ENCODE assay signal across 11 cellular contexts in genomic region chr14:24145219-24145618, GRCh38. TPM values are rescaled to one million over a fixed set of nuclear protein-coding genes. Genes with fewer than 3 reads are reported as not detected.
DNase-seq lines count a peak whose midpoint lies in the region; ATAC-seq and TF ChIP-seq lines count a peak whose summit lies in the region.
"Had no signal": no experiment of that assay in that cellular context is flagged by ENCODE, and none has a peak within 500 bp of the region (broad histone marks: within the 10 kb centered on the region; RNA-seq: fewer than 3 reads in every experiment).

No MANE protein-coding gene starts in this region.

- POLR2A ChIA-PET in activated B cell treated with CpG ODN at 0.5 μM for 24 hours (lab: Charles Lee), result interaction anchor here (0.9 to 4.6 kb wide), 13 partner anchors 8 to 285 kb away, joined by 3 to 94 read pairs (median 21); partner anchors contain the start of genes CBLN3, CHMP4A, DCAF11 and IRF9

- no peak overlapping the region for H3K9ac ChIP-seq in iPS-15b (ENCODE audit: low read depth, low read length)

- no peaks in the 10 kb centered on the region for H3K27me3 Mint-ChIP-seq in T-helper 1 cell treated with Interleukin-12 subunit alpha and Interleukin-12 subunit beta and Interleukin-4 antibody, amounts not matched to agents 30 μg/mL and 1 μg/mL, for 36 hours (ENCODE audit: low read depth)
- H3K27me3 Mint-ChIP-seq in activated B cell treated with CpG ODN at 0.5 μM for 24 hours, result no peaks in the 10 kb centered on the region
- H3K27me3 Mint-ChIP-seq in stimulated activated naive B cell treated with anti-CD40 and anti-IgM and Interleukin-4, amounts not matched to agents 10 μg/mL and 1 μg/mL and 100 μg/mL, for 72 hours, result no peaks in the 10 kb centered on the region

- intact Hi-C loops in activated B cell treated with CpG ODN at 0.5 μM for 24 hours (cut with micrococcal nuclease), result no loop called here

- H3K9me3 ChIP-seq in iPS-15b (ENCODE audit: control insufficient read depth, insufficient read depth, low read length), result no peaks in the 10 kb centered on the region
- H3K9me3 ChIP-seq: mucosa of descending colon had no signal

- H3K4me1 Mint-ChIP-seq in T-helper 1 cell treated with Interleukin-12 subunit alpha and Interleukin-12 subunit beta and Interleukin-4 antibody, amounts not matched to agents 30 μg/mL and 1 μg/mL, for 36 hours (ENCODE audit: low read depth), result peaks cover 49% of the 10 kb centered on the region
- H3K4me1 Mint-ChIP-seq in activated B cell treated with CpG ODN at 0.5 μM for 24 hours, result peaks cover 67% of the 10 kb centered on the region
- H3K4me1 Mint-ChIP-seq in stimulated activated naive B cell treated with anti-CD40 and anti-IgM and Interleukin-4, amounts not matched to agents 10 μg/mL and 1 μg/mL and 100 μg/mL, for 72 hours, result peaks cover 44 to 75% of the 10 kb centered on the region in 2 donors

- no peaks in the 10 kb centered on the region for H3K9me3 Mint-ChIP-seq in T-helper 1 cell treated with Interleukin-12 subunit alpha and Interleukin-12 subunit beta and Interleukin-4 antibody, amounts not matched to agents 30 μg/mL and 1 μg/mL, for 36 hours
- no peaks in the 10 kb centered on the region for H3K9me3 Mint-ChIP-seq in activated B cell treated with CpG ODN at 0.5 μM for 24 hours
- no peaks in the 10 kb centered on the region for H3K9me3 Mint-ChIP-seq in stimulated activated naive B cell treated with anti-CD40 and anti-IgM and Interleukin-4, amounts not matched to agents 10 μg/mL and 1 μg/mL and 100 μg/mL, for 72 hours

- CTCF ChIA-PET in activated B cell treated with CpG ODN at 0.5 μM for 24 hours (lab: Charles Lee), result interaction anchor here (0.8 to 4.2 kb wide), 4 partner anchors 9 to 163 kb away, joined by 3 to 45 read pairs (median 20); partner anchors contain the start of genes IRF9 and PSME1

- H3K27ac Mint-ChIP-seq in T-helper 1 cell treated with Interleukin-12 subunit alpha and Interleukin-12 subunit beta and Interleukin-4 antibody, amounts not matched to agents 30 μg/mL and 1 μg/mL, for 36 hours, result peak overlapping the region; percentile 99
- H3K27ac Mint-ChIP-seq in activated B cell treated with CpG ODN at 0.5 μM for 24 hours, result peak overlapping the region; percentile 94
- H3K27ac Mint-ChIP-seq in stimulated activated naive B cell treated with anti-CD40 and anti-IgM and Interleukin-4, amounts not matched to agents 10 μg/mL and 1 μg/mL and 100 μg/mL, for 72 hours, result peak overlapping the region; percentile 97

- ATAC-seq in activated B cell treated with CpG ODN at 0.5 μM for 24 hours (ENCODE audit: low read depth), result no peak
- no peak for ATAC-seq in stimulated activated naive B cell treated with anti-CD40 and anti-IgM and Interleukin-4, amounts not matched to agents 10 μg/mL and 1 μg/mL and 100 μg/mL, for 72 hours (replicated peaks)
- no peak for ATAC-seq in GM18909 (IDR thresholded peaks at IDR 0.05; ENCODE audit: poor library complexity, unreplicated experiment)
- ATAC-seq: mucosa of descending colon had no signal

- H3K36me3 Mint-ChIP-seq in T-helper 1 cell treated with Interleukin-12 subunit alpha and Interleukin-12 subunit beta and Interleukin-4 antibody, amounts not matched to agents 30 μg/mL and 1 μg/mL, for 36 hours (ENCODE audit: low read depth), result peaks cover 56% of the 10 kb centered on the region
- H3K36me3 Mint-ChIP-seq in activated B cell treated with CpG ODN at 0.5 μM for 24 hours (ENCODE audit: low read depth), result peaks cover 63% of the 10 kb centered on the region
- peaks cover 43 to 53% of the 10 kb centered on the region in 2 donors for H3K36me3 Mint-ChIP-seq in stimulated activated naive B cell treated with anti-CD40 and anti-IgM and Interleukin-4, amounts not matched to agents 10 μg/mL and 1 μg/mL and 100 μg/mL, for 72 hours

- peak overlapping the region; percentile 92 for H3K4me3 ChIP-seq in iPS-15b (ENCODE audit: low read depth, low read length)
- H3K4me3 ChIP-seq: mucosa of descending colon had no signal

- H3K36me3 ChIP-seq in iPS-15b (ENCODE audit: control insufficient read depth, insufficient read depth, low read length), result peaks cover 24% of the 10 kb centered on the region

- H3K4me1 ChIP-seq in iPS-15b (ENCODE audit: control insufficient read depth, insufficient read depth, low read length), result peaks cover 3% of the 10 kb centered on the region

- H3K4me3 Mint-ChIP-seq in T-helper 1 cell treated with Interleukin-12 subunit alpha and Interleukin-12 subunit beta and Interleukin-4 antibody, amounts not matched to agents 30 μg/mL and 1 μg/mL, for 36 hours, result peak overlapping the region; percentile 99
- H3K4me3 Mint-ChIP-seq in activated B cell treated with CpG ODN at 0.5 μM for 24 hours, result peak overlapping the region; percentile 97
- H3K4me3 Mint-ChIP-seq in stimulated activated naive B cell treated with anti-CD40 and anti-IgM and Interleukin-4, amounts not matched to agents 10 μg/mL and 1 μg/mL and 100 μg/mL, for 72 hours, result peak overlapping the region; percentile 96 to 97

- DNase-seq in T-helper 1 cell (no peak), activated B cell treated with CpG ODN at 0.5 μM for 24 hours (no peak), SIG-M5 treated with dmso at 0.1 percent for 504 hours (lab: John Stamatoyannopoulos, UW; ENCODE audit: unreplicated experiment) (no peak)
- DNase-seq in stimulated activated naive B cell treated with anti-CD40 and anti-IgM and Interleukin-4, amounts not matched to agents 10 μg/mL and 1 μg/mL and 100 μg/mL, for 72 hours, result no peak
- no peak for DNase-seq in stimulated activated CD4-positive, alpha-beta T cell treated with anti-CD3 and anti-CD28 coated beads, Interleukin-4, amount 100 ng/mL, for 24 hours
- DNase-seq: mucosa of descending colon had no signal

- no peaks in the 10 kb centered on the region for H3K27me3 ChIP-seq in iPS-15b (ENCODE audit: control insufficient read depth, insufficient read depth, low read length)
- H3K27me3 ChIP-seq: cardiac muscle cell had no signal

- TF ChIP-seq CTCF in activated B cell treated with CpG ODN at 0.5 μM for 24 hours (IDR thresholded peaks at IDR 0.05), result no peak

RNA-seq across cellular contexts. Expression of gene PSME2, which starts 1.2 kb away (rescaled TPM):
- 285 and 312 TPM in 2 replicates for total RNA-seq in activated B cell treated with CpG ODN at 0.5 μM for 24 hours

RNA-seq across cellular contexts. Expression of gene RNF31, which starts 2.1 kb away (rescaled TPM):
- total RNA-seq in activated B cell treated with CpG ODN at 0.5 μM for 24 hours, result 87.4 and 99.8 TPM in 2 replicates

RNA-seq across cellular contexts. Expression of gene EMC9, which starts 3.8 kb away (rescaled TPM):
- total RNA-seq in activated B cell treated with CpG ODN at 0.5 μM for 24 hours, result 22.5 and 22.6 TPM in 2 replicates

RNA-seq across cellular contexts. Expression of gene PSME1, which starts 9.2 kb away (rescaled TPM):
- total RNA-seq in activated B cell treated with CpG ODN at 0.5 μM for 24 hours, result 406 and 449 TPM in 2 replicates

RNA-seq across cellular contexts. Expression of gene FITM1, which starts 14.8 kb away (rescaled TPM):
- 2.3 and 2.4 TPM in 2 replicates for total RNA-seq in activated B cell treated with CpG ODN at 0.5 μM for 24 hours
- total RNA-seq: A172 had no signal
